In the genomic region with DNA sequence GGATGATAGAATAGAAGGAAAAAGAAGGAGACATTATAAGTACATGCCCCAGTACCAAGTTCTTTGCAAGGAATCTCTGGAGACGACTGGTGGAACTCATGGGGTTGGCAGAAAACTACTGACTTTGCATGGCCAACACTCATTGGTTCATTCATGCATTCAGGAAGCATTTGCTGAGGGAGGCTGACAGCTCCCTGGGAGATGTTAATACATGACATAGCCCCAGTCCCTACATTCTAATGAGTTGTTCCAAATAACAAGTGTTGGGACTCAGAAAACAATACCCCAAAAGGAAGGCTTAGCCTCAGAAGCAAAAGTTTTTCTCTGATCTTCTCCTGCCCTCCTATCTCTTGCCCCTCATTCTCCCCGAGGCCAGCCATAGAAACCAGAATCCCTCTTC, we compare ENCODE assay signal across 19 cellular contexts.
DNase-seq lines count a peak whose midpoint lies in the region; ATAC-seq, FAIRE-seq and TF ChIP-seq lines count a peak whose summit lies in the region.
"Had no signal": no experiment of that assay in that cellular context is flagged by ENCODE, and none has a peak within 500 bp of the region (broad histone marks: within the 10 kb centered on the region; RNA-seq: fewer than 3 reads in every experiment).

No MANE protein-coding gene starts in this region.

- no peak overlapping the region for H3K4me2 ChIP-seq in H1 (ENCODE audit: insufficient read depth in 1 of 2, low read depth in 2 of 2, low read length in 2 of 2)

- H3K9me3 ChIP-seq in HEK293 (ENCODE audit: control insufficient read depth, insufficient read depth, low read depth, low read length) (no peaks in the 10 kb centered on the region), H1 (ENCODE audit: insufficient read depth in 2 of 2, low read depth in 1 of 2, low read length in 1 of 2) (no peaks in the 10 kb centered on the region; a peak in 1 of 4 replicates), HAP-1 (no peaks in the 10 kb centered on the region), left ventricle myocardium inferior (replicated peaks) (no peaks in the 10 kb centered on the region)
- H3K9me3 ChIP-seq: adrenal gland, Peyer's patch had no signal

- H3K36me3 ChIP-seq in HEK293 (ENCODE audit: control insufficient read depth in 2 of 2, insufficient read depth in 1 of 2, low read length in 2 of 2) (no peaks in the 10 kb centered on the region), H1 (ENCODE audit: control insufficient read depth in 2 of 4, insufficient read depth in 4 of 4, low read length in 3 of 4) (no peaks in the 10 kb centered on the region), HAP-1 (replicated peaks) (no peaks in the 10 kb centered on the region), left ventricle myocardium inferior (no peaks in the 10 kb centered on the region)
- H3K36me3 ChIP-seq: adrenal gland, cardiac muscle cell, Peyer's patch had no signal

- DNase-seq in AG08396 (ENCODE audit: low spot score) (peak; percentile 22), H1 (ENCODE audit: low read depth in 1 of 2, low spot score in 2 of 2) (no peak), mesenteric fat pad (ENCODE audit: low spot score) (peak; percentile 89), SKM-1 (lab: John Stamatoyannopoulos, UW; ENCODE audit: unreplicated experiment) (no peak), HAP-1 (ENCODE audit: low spot score in 2 of 2) (no peak), left ventricle myocardium inferior (no peak)
- DNase-seq in stimulated activated effector memory CD8-positive, alpha-beta T cell treated with anti-CD3 and anti-CD28 coated beads, Interleukin-12 subunit alpha, Interleukin-12 subunit beta, amount 100 ng/mL, for 72 hours (ENCODE audit: low spot score in 2 of 2): no peak
- DNase-seq: activated CD4-positive, alpha-beta memory T cell treated with anti-CD3 and anti-CD28 coated beads for 36 hours; AML-193; kidney glomerular epithelial cell; NCI-H1048; Peyer's patch; SW 1271 had no signal

- no peak for FAIRE-seq in H1 (lab: Jason Lieb, UNC)
- FAIRE-seq: G401.6, GM12878 had no signal

- ATAC-seq in stimulated activated effector memory CD8-positive, alpha-beta T cell treated with anti-CD3 and anti-CD28 coated beads, Interleukin-12 subunit alpha, Interleukin-12 subunit beta, amount 100 ng/mL, for 72 hours: no peak
- ATAC-seq: GM12878 had no signal

- H4K91ac ChIP-seq in H1 (replicated peaks; ENCODE audit: insufficient read length, low read length): no peak overlapping the region

- no peak overlapping the region for H3K18ac ChIP-seq in H1 (ENCODE audit: extremely low read depth, low read length)

- no peak overlapping the region for H3K56ac ChIP-seq in H1 (replicated peaks; ENCODE audit: insufficient read length, low read depth, low read length)

- intact Hi-C loops in left ventricle myocardium inferior (cut with micrococcal nuclease): no loop called here

- CTCF ChIA-PET in HEK293 (lab: Yijun Ruan, JAX): no interaction called here
- CTCF ChIA-PET in H1 (lab: Charles Lee; ENCODE audit: partially characterized antibody): no interaction called here

- H3K4me3 Mint-ChIP-seq in stimulated activated effector memory CD8-positive, alpha-beta T cell treated with anti-CD3 and anti-CD28 coated beads, Interleukin-12 subunit alpha, Interleukin-12 subunit beta, amount 100 ng/mL, for 72 hours: no peak overlapping the region
- H3K4me3 Mint-ChIP-seq: activated CD4-positive, alpha-beta memory T cell treated with anti-CD3 and anti-CD28 coated beads for 36 hours; IgD-negative memory B cell had no signal

- no peak overlapping the region for H2BK15ac ChIP-seq in H1 (ENCODE audit: low read length)

- no peaks in the 10 kb centered on the region for H3K36me3 Mint-ChIP-seq in stimulated activated effector memory CD8-positive, alpha-beta T cell treated with anti-CD3 and anti-CD28 coated beads, Interleukin-12 subunit alpha, Interleukin-12 subunit beta, amount 100 ng/mL, for 72 hours
- H3K36me3 Mint-ChIP-seq: activated CD4-positive, alpha-beta memory T cell treated with anti-CD3 and anti-CD28 coated beads for 36 hours; IgD-negative memory B cell had no signal

- H3K4me1 ChIP-seq in HEK293 (ENCODE audit: control insufficient read depth, insufficient read depth, low read length): no peaks in the 10 kb centered on the region
- H3K4me1 ChIP-seq in H1 (replicated peaks in 1 of 4; ENCODE audit: control insufficient read depth in 3 of 4, insufficient read depth in 4 of 4, low read length in 3 of 4): peaks cover 0 to 8% (median 0%) of the 10 kb centered on the region in 4 experiments; a peak in 4 of 7 replicates
- no peaks in the 10 kb centered on the region for H3K4me1 ChIP-seq in HAP-1
- peaks cover 6% of the 10 kb centered on the region for H3K4me1 ChIP-seq in left ventricle myocardium inferior
- H3K4me1 ChIP-seq: adrenal gland, Peyer's patch had no signal

- no peak overlapping the region for H3K9ac ChIP-seq in H1 (replicated peaks in 1 of 4; ENCODE audit: extremely low read depth in 1 of 4, low read depth in 3 of 4, low read length in 3 of 4)

- no peak overlapping the region for H3K4ac ChIP-seq in H1 (replicated peaks; ENCODE audit: insufficient read length, low read depth, low read length)

- TF ChIP-seq CTCF in HEK293 (tag by site-specific recombination; IDR thresholded peaks at IDR 0.05) (no peak), H1 (IDR thresholded peaks at IDR 0.05; ENCODE audit: control extremely low read depth in 1 of 3, insufficient read depth in 1 of 3, low read depth in 1 of 3, low read length in 3 of 3) (no peak), left ventricle myocardium inferior (IDR thresholded peaks at IDR 0.05; ENCODE audit: borderline replicate concordance) (no peak)

- no peak overlapping the region for H2BK5ac ChIP-seq in H1 (ENCODE audit: low read depth, low read length)

- H3K27me3 ChIP-seq in H1 (replicated peaks in 1 of 4; ENCODE audit: control insufficient read depth in 3 of 4, extremely low read depth in 1 of 4, insufficient read depth in 3 of 4, low read length in 3 of 4) (0 out of 7 replicates have a peak, but pooled peaks cover 0 to 4% (median 0%) of the 10 kb centered on the region in 4 experiments), HAP-1 (ENCODE audit: low read depth) (peaks cover 12% of the 10 kb centered on the region; the same call in 1 of the 2 replicates), left ventricle myocardium inferior (ENCODE audit: low read depth) (peaks cover 38% of the 10 kb centered on the region)
- H3K27me3 ChIP-seq: cardiac muscle cell, Peyer's patch had no signal

- in situ Hi-C loops in HAP-1 (cut with MboI; ENCODE audit: low sequenced_read_pairs): no loop called here

- no peaks in the 10 kb centered on the region for H3K9me3 Mint-ChIP-seq in stimulated activated effector memory CD8-positive, alpha-beta T cell treated with anti-CD3 and anti-CD28 coated beads, Interleukin-12 subunit alpha, Interleukin-12 subunit beta, amount 100 ng/mL, for 72 hours
- H3K9me3 Mint-ChIP-seq: activated CD4-positive, alpha-beta memory T cell treated with anti-CD3 and anti-CD28 coated beads for 36 hours; IgD-negative memory B cell had no signal

- no peak overlapping the region for H4K8ac ChIP-seq in H1 (ENCODE audit: extremely low read depth, insufficient read depth, low read length)

- H3K23ac ChIP-seq in H1 (ENCODE audit: insufficient read length): no peak overlapping the region

- H3K14ac ChIP-seq in H1 (ENCODE audit: insufficient read length): no peak overlapping the region

- H3K27ac Mint-ChIP-seq in stimulated activated effector memory CD8-positive, alpha-beta T cell treated with anti-CD3 and anti-CD28 coated beads, Interleukin-12 subunit alpha, Interleukin-12 subunit beta, amount 100 ng/mL, for 72 hours: no peak overlapping the region
- H3K27ac Mint-ChIP-seq: activated CD4-positive, alpha-beta memory T cell treated with anti-CD3 and anti-CD28 coated beads for 36 hours; IgD-negative memory B cell had no signal

- POLR2A ChIA-PET in HEK293 (lab: Yijun Ruan, JAX) (no interaction called here), H1 (lab: Charles Lee; ENCODE audit: partially characterized antibody) (no interaction called here)

- H2AK5ac ChIP-seq in H1 (ENCODE audit: low read depth, low read length): no peak overlapping the region

- H3K79me2 ChIP-seq in H1 (ENCODE audit: control insufficient read depth in 1 of 2, insufficient read depth in 2 of 2, low read length in 2 of 2): no peaks in the 10 kb centered on the region

- H4K20me1 ChIP-seq in H1 (replicated peaks in 1 of 2; ENCODE audit: control insufficient read depth in 1 of 2, insufficient read depth in 2 of 2, low read length in 2 of 2): no peaks in the 10 kb centered on the region

- H2BK120ac ChIP-seq in H1 (replicated peaks; ENCODE audit: low read depth, low read length): no peak overlapping the region

- H3K27ac ChIP-seq in HEK293 (ENCODE audit: extremely low read depth, low read depth, low read length) (no peak overlapping the region), H1 (ENCODE audit: low read depth, low read length) (no peak overlapping the region), left ventricle myocardium inferior (replicated peaks) (no peak overlapping the region)
- H3K27ac ChIP-seq: adrenal gland, cardiac muscle cell, Peyer's patch had no signal

- H3K4me1 Mint-ChIP-seq in stimulated activated effector memory CD8-positive, alpha-beta T cell treated with anti-CD3 and anti-CD28 coated beads, Interleukin-12 subunit alpha, Interleukin-12 subunit beta, amount 100 ng/mL, for 72 hours: no peaks in the 10 kb centered on the region
- H3K4me1 Mint-ChIP-seq: IgD-negative memory B cell had no signal

- no peak overlapping the region; the same call in 1 of the 2 replicates for H2AFZ ChIP-seq in H1 (ENCODE audit: low read length)

- no peak overlapping the region for H3K4me3 ChIP-seq in HEK293 (ENCODE audit: low read depth, low read length)
- H3K4me3 ChIP-seq in H1 (ENCODE audit: extremely low read depth in 1 of 4, insufficient read depth in 2 of 4, low read depth in 3 of 4, low read length in 4 of 4): no peak overlapping the region
- no peak overlapping the region for H3K4me3 ChIP-seq in HAP-1
- no peak overlapping the region for H3K4me3 ChIP-seq in left ventricle myocardium inferior
- H3K4me3 ChIP-seq: adrenal gland, cardiac muscle cell, GM12878, Peyer's patch had no signal

- no peak overlapping the region for H4K5ac ChIP-seq in H1 (ENCODE audit: insufficient read length, low read depth, low read length)

- H3K79me1 ChIP-seq in H1 (ENCODE audit: low read depth, low read length): no peaks in the 10 kb centered on the region

- 74% methylated on average over 2 of the region's 2 CpGs; no CpG with 5 or more reads in 1 of the 2 experiments for WGBS in H1 (ENCODE audit: extremely low coverage in 1 of 2, insufficient coverage in 1 of 2, insufficient read length in 1 of 2, insufficient replicate concordance in 2 of 2, low coverage in 1 of 2, low lambda C conversion rate in 2 of 2, missing lambda C conversion rate in 1 of 2), 2 experiments

- no peak for TF ChIP-seq RAD21 in H1 (IDR thresholded peaks at IDR 0.05 in 1 of 2, conservative IDR thresholded peaks at IDR 0.05 in 1 of 2; ENCODE audit: low read depth in 2 of 2, low read length in 2 of 2)

- no peaks in the 10 kb centered on the region for H3K23me2 ChIP-seq in H1 (ENCODE audit: low read depth, low read length)

- H2BK20ac ChIP-seq in H1 (ENCODE audit: low read length): 0 out of 2 replicates have a peak overlapping the region, but pooled peaks have one; percentile 9

- no peak for TF ChIP-seq POLR2A in H1 (IDR thresholded peaks at IDR 0.05; ENCODE audit: control extremely low read depth in 1 of 2, low read depth in 2 of 2, low read length in 2 of 2)

- TF ChIP-seq EP300 in H1 (IDR thresholded peaks at IDR 0.05; ENCODE audit: borderline replicate concordance in 1 of 2, low read depth in 2 of 2, low read length in 2 of 2): no peak

- H2BK12ac ChIP-seq in H1 (ENCODE audit: low read depth, low read length): no peak overlapping the region

Comparison
In these comparisons a context has a peak if more than half of its experiments do, and no peak if none do; other contexts are left out.
1. DNase-seq: peak in AG08396 (single experiment) and mesenteric fat pad (single experiment); none in H1 (0 of 2), SKM-1 (single experiment), stimulated activated effector memory CD8-positive, alpha-beta T cell treated with anti-CD3 and anti-CD28 coated beads, Interleukin-12 subunit alpha, Interleukin-12 subunit beta, amount 100 ng/mL, for 72 hours (0 of 2), HAP-1 (0 of 2) and left ventricle myocardium inferior (single experiment).